Comparison of ENCODE assay signal across 26 cellular contexts in genomic region chr5:94402096-94402495, GRCh38.
"Had no signal": no experiment of that assay in that cellular context is flagged by ENCODE, and none has a peak within 500 bp of the region (broad histone marks: within the 10 kb centered on the region; RNA-seq: fewer than 3 reads in every experiment).

No MANE protein-coding gene starts in this region.

- H3K27me3 ChIP-seq: gastrocnemius medialis, pancreas, tibial nerve had no signal

- H3K27ac ChIP-seq: gastrocnemius medialis, pancreas, prostate gland, tibial nerve had no signal

- H3K4me2 ChIP-seq: SK-N-SH, smooth muscle cell had no signal

- H3K9me3 ChIP-seq: gastrocnemius medialis, pancreas, prostate gland, SK-N-SH, tibial nerve had no signal

- H3K9ac ChIP-seq: SK-N-SH had no signal

- H3K36me3 ChIP-seq: gastrocnemius medialis, pancreas, prostate gland, tibial nerve had no signal

- ATAC-seq: activated naive CD8-positive, alpha-beta T cell treated with anti-CD3 and anti-CD28 coated beads, Interleukin-2, amount 50 U/mL, for 24 hours; activated T-helper 17 cell treated with anti-CD3 and anti-CD28 coated beads, Interleukin-2, amount 50 U/mL, for 72 hours; gastrocnemius medialis; pancreas; sciatic nerve; stimulated activated naive B cell treated with anti-CD40 and anti-IgM and Interleukin-4, amounts not matched to agents 10 μg/mL and 1 μg/mL and 100 μg/mL, for 72 hours had no signal

- H3K4me3 ChIP-seq: gastrocnemius medialis, pancreas, prostate gland, smooth muscle cell, tibial nerve had no signal

- H3K4me1 ChIP-seq: gastrocnemius medialis, pancreas, prostate gland, tibial nerve had no signal

- DNase-seq: activated CD4-positive, alpha-beta memory T cell treated with anti-CD3 and anti-CD28 coated beads for 36 hours; activated CD4-positive, alpha-beta T cell treated with anti-CD3 and anti-CD28 coated beads, Interleukin-2, amount 10 ng/mL, durations not matched to agents 24 days and 14 days; activated CD4-positive, CD25-positive, alpha-beta regulatory T cell treated with anti-CD3 and anti-CD28 coated beads, Interleukin-2, amount 50 U/mL, for 72 hours; activated CD8-positive, alpha-beta memory T cell treated with anti-CD3 and anti-CD28 coated beads, Interleukin-2, amount 50 U/mL, for 4 hours; activated gamma-delta T cell treated with Interleukin-2 at 50 U/mL for 16 hours; activated naive CD8-positive, alpha-beta T cell treated with anti-CD3 and anti-CD28 coated beads, Interleukin-2, amount 50 U/mL, for 24 hours; activated T-cell treated with anti-CD3 and anti-CD28 coated beads, Interleukin-2, amount 50 U/mL, for 1 hour; anterior cingulate cortex; cortex of kidney; gastrocnemius medialis; hippocampal formation; kidney; naive B cell; pancreas; retina; SK-N-SH; stimulated activated CD4-positive, alpha-beta T cell treated with anti-CD3 and anti-CD28 coated beads, Interleukin-15, amount 100 ng/mL, for 24 hours; stimulated activated CD4-positive, alpha-beta T cell treated with anti-CD3 and anti-CD28 coated beads, Interleukin-2, amount 100 ng/mL, for 24 hours; stimulated activated naive B cell treated with anti-CD40 and anti-IgM and Interleukin-4, amounts not matched to agents 10 μg/mL and 1 μg/mL and 100 μg/mL, for 72 hours; SW 1271; T1000 had no signal
